ENCODE assay signal across 14 cellular contexts in genomic region chr7:115274-115911, GRCh38.
DNase-seq lines count a peak whose midpoint lies in the region; ATAC-seq, FAIRE-seq and TF ChIP-seq lines count a peak whose summit lies in the region.
"Had no signal": no experiment of that assay in that cellular context is flagged by ENCODE, and none has a peak within 500 bp of the region (broad histone marks: within the 10 kb centered on the region; RNA-seq: fewer than 3 reads in every experiment).

No MANE protein-coding gene starts in this region.

- peaks cover 17% of the 10 kb centered on the region for H3K27me3 Mint-ChIP-seq in activated T-helper 2 cell treated with anti-CD3 and anti-CD28 coated beads, Interferon-gamma antibody, Interleukin-2, Interleukin-4, amounts not matched to agents 10 μg/mL and 5 μg/mL and 100 μg/mL, durations not matched to agents 14 hours and 24 hours and 36 hours (ENCODE audit: low read depth)

- BruUV-seq in OCI-LY7 (replicated peaks; lab: Mats Ljungman, UMichigan) = no TSS peak

- H3K4me3 ChIP-seq in left ventricle myocardium inferior (no peak overlapping the region), skeletal muscle satellite cell (ENCODE audit: low read length) (no peak overlapping the region), OCI-LY7 (ENCODE audit: low read depth, low read length, poor library complexity, severe bottlenecking) (no peak overlapping the region)
- H3K4me3 ChIP-seq: GM23338, skin epidermis had no signal

- H3K27me3 ChIP-seq in left ventricle myocardium inferior (ENCODE audit: low read depth) (peaks cover 29% of the 10 kb centered on the region), skeletal muscle satellite cell (ENCODE audit: control insufficient read depth, insufficient read depth, low read length) (peaks cover 69% of the 10 kb centered on the region)

- peak overlapping the region; percentile 19 for H3K4me3 Mint-ChIP-seq in activated T-helper 2 cell treated with anti-CD3 and anti-CD28 coated beads, Interferon-gamma antibody, Interleukin-2, Interleukin-4, amounts not matched to agents 10 μg/mL and 5 μg/mL and 100 μg/mL, durations not matched to agents 14 hours and 24 hours and 36 hours (ENCODE audit: low read depth)
- H3K4me3 Mint-ChIP-seq: activated T-helper 1 cell treated with anti-CD3 and anti-CD28 coated beads, Interleukin-12 subunit alpha, Interleukin-12 subunit beta, Interleukin-2, Interleukin-4 antibody, amounts not matched to agents 30 ng/mL and 10 ng/mL and 1 ng/mL, durations not matched to agents 14 hours and 24 hours and 36 hours; GM23338; stimulated activated memory B cell treated with anti-CD40 and anti-IgM and Interleukin-4, amounts not matched to agents 10 μg/mL and 1 μg/mL and 100 μg/mL, for 72 hours had no signal

- no peaks in the 10 kb centered on the region for H3K36me3 ChIP-seq in left ventricle myocardium inferior
- no peaks in the 10 kb centered on the region for H3K36me3 ChIP-seq in skeletal muscle satellite cell (ENCODE audit: insufficient read depth, low read length)
- no peaks in the 10 kb centered on the region for H3K36me3 ChIP-seq in OCI-LY7 (ENCODE audit: insufficient read depth, low read length)

- peaks cover 3% of the 10 kb centered on the region for H3K9me3 Mint-ChIP-seq in activated T-helper 2 cell treated with anti-CD3 and anti-CD28 coated beads, Interferon-gamma antibody, Interleukin-2, Interleukin-4, amounts not matched to agents 10 μg/mL and 5 μg/mL and 100 μg/mL, durations not matched to agents 14 hours and 24 hours and 36 hours

- H3K4me1 Mint-ChIP-seq in activated T-helper 2 cell treated with anti-CD3 and anti-CD28 coated beads, Interferon-gamma antibody, Interleukin-2, Interleukin-4, amounts not matched to agents 10 μg/mL and 5 μg/mL and 100 μg/mL, durations not matched to agents 14 hours and 24 hours and 36 hours (ENCODE audit: low read depth) = peaks cover 12% of the 10 kb centered on the region

- H3K4me1 ChIP-seq in left ventricle myocardium inferior (peaks cover 15% of the 10 kb centered on the region), skeletal muscle satellite cell (ENCODE audit: control insufficient read depth, insufficient read depth, low read length) (peaks cover 16% of the 10 kb centered on the region), OCI-LY7 (ENCODE audit: insufficient read depth, low read length, poor library complexity, severe bottlenecking) (no peaks in the 10 kb centered on the region)

- TF ChIP-seq CTCF in left ventricle myocardium inferior (IDR thresholded peaks at IDR 0.05; ENCODE audit: borderline replicate concordance) (no peak), OCI-LY7 (conservative IDR thresholded peaks at IDR 0.05; ENCODE audit: low read length) (no peak)

- no peak for ATAC-seq in GM21423 (IDR thresholded peaks at IDR 0.05; ENCODE audit: unreplicated experiment)
- no peak for ATAC-seq in GM18519 (IDR thresholded peaks at IDR 0.05; ENCODE audit: low FRiP score, unreplicated experiment)
- ATAC-seq: GM23338; stimulated activated memory B cell treated with anti-CD40 and anti-IgM and Interleukin-4, amounts not matched to agents 10 μg/mL and 1 μg/mL and 100 μg/mL, for 72 hours had no signal

- H3K79me2 ChIP-seq in OCI-LY7 (ENCODE audit: insufficient read depth, low read depth, low read length) = no peaks in the 10 kb centered on the region

- H3K9me3 ChIP-seq in left ventricle myocardium inferior (replicated peaks) = peaks cover 15% of the 10 kb centered on the region
- H3K9me3 ChIP-seq in skeletal muscle satellite cell (replicated peaks; ENCODE audit: low read length) = peaks cover 12% of the 10 kb centered on the region
- H3K9me3 ChIP-seq in OCI-LY7 (ENCODE audit: low read length) = no peaks in the 10 kb centered on the region

- H3K9ac ChIP-seq in skeletal muscle satellite cell (ENCODE audit: low read depth, low read length) = no peak overlapping the region

- no peaks in the 10 kb centered on the region for H3K36me3 Mint-ChIP-seq in activated T-helper 2 cell treated with anti-CD3 and anti-CD28 coated beads, Interferon-gamma antibody, Interleukin-2, Interleukin-4, amounts not matched to agents 10 μg/mL and 5 μg/mL and 100 μg/mL, durations not matched to agents 14 hours and 24 hours and 36 hours (ENCODE audit: low read depth)

- DNase-seq in HTR-8/SVneo (ENCODE audit: insufficient read length, low spot score) (no peak), left ventricle myocardium inferior (no peak), NCI-H1105 treated with DMSO at 0.1 percent for 48 hours (lab: John Stamatoyannopoulos, UW) (no peak), OCI-LY7 (ENCODE audit: low spot score) (no peak)
- DNase-seq in activated T-helper 2 cell treated with anti-CD3 and anti-CD28 coated beads, Interferon-gamma antibody, Interleukin-2, Interleukin-4, amounts not matched to agents 10 μg/mL and 5 μg/mL and 100 μg/mL, durations not matched to agents 14 hours and 24 hours and 36 hours (ENCODE audit: low spot score) = no peak
- DNase-seq: dorsolateral prefrontal cortex, NCI-H524 had no signal

- CTCF ChIA-PET in OCI-LY7 (lab: Charles Lee; ENCODE audit: unreplicated experiment) = no interaction called here

- no peaks in the 10 kb centered on the region for H3K9me2 ChIP-seq in OCI-LY7 (ENCODE audit: insufficient read depth, low read length)

- H2AFZ ChIP-seq in OCI-LY7 (ENCODE audit: low read length) = no peak overlapping the region
- H2AFZ ChIP-seq: GM23338 had no signal

- POLR2A ChIA-PET in OCI-LY7 (lab: Charles Lee) = no interaction called here

- no peak overlapping the region for H3K27ac Mint-ChIP-seq in activated T-helper 2 cell treated with anti-CD3 and anti-CD28 coated beads, Interferon-gamma antibody, Interleukin-2, Interleukin-4, amounts not matched to agents 10 μg/mL and 5 μg/mL and 100 μg/mL, durations not matched to agents 14 hours and 24 hours and 36 hours
- H3K27ac Mint-ChIP-seq: activated T-helper 1 cell treated with anti-CD3 and anti-CD28 coated beads, Interleukin-12 subunit alpha, Interleukin-12 subunit beta, Interleukin-2, Interleukin-4 antibody, amounts not matched to agents 30 ng/mL and 10 ng/mL and 1 ng/mL, durations not matched to agents 14 hours and 24 hours and 36 hours; GM23338; stimulated activated memory B cell treated with anti-CD40 and anti-IgM and Interleukin-4, amounts not matched to agents 10 μg/mL and 1 μg/mL and 100 μg/mL, for 72 hours had no signal

- peak; percentile 48 for FAIRE-seq in HTR-8/SVneo (lab: Jason Lieb, UNC)

- no peaks in the 10 kb centered on the region for H4K20me1 ChIP-seq in OCI-LY7 (ENCODE audit: insufficient read depth, low read length)

- peak overlapping the region; percentile 24 for H3K27ac ChIP-seq in left ventricle myocardium inferior (replicated peaks)
- H3K27ac ChIP-seq in OCI-LY7 (ENCODE audit: low read depth, low read length, poor library complexity, severe bottlenecking) = no peak overlapping the region

- intact Hi-C loops in activated T-helper 2 cell treated with anti-CD3 and anti-CD28 coated beads, Interferon-gamma antibody, Interleukin-2, Interleukin-4, amounts not matched to agents 10 μg/mL and 5 μg/mL and 100 μg/mL, durations not matched to agents 14 hours and 24 hours and 36 hours (cut with micrococcal nuclease) = no loop called here
- intact Hi-C loops in left ventricle myocardium inferior (cut with micrococcal nuclease) = no loop called here
- intact Hi-C loops in OCI-LY7 (cut with micrococcal nuclease; ENCODE audit: unreplicated experiment) = no loop called here

- H3K4me2 ChIP-seq in skeletal muscle satellite cell (ENCODE audit: low read length) = peak overlapping the region; percentile 12
- no peak overlapping the region for H3K4me2 ChIP-seq in OCI-LY7 (ENCODE audit: low read length)
- H3K4me2 ChIP-seq: GM23338 had no signal
